28 cellular contexts compared by ENCODE assay signal in genomic region chr20:62852196-62852595, GRCh38.
"Had no signal": no experiment of that assay in that cellular context is flagged by ENCODE, and none has a peak within 500 bp of the region (broad histone marks: within the 10 kb centered on the region; RNA-seq: fewer than 3 reads in every experiment).

No MANE protein-coding gene starts in this region.

- H3K9me3 Mint-ChIP-seq: mesothelial cell of epicardium; naive B cell; nephron progenitor cell; stimulated activated effector memory CD8-positive, alpha-beta T cell treated with anti-CD3 and anti-CD28 coated beads, Interleukin-12 subunit alpha, Interleukin-12 subunit beta, amount 100 ng/mL, for 72 hours had no signal

- H3K4me1 Mint-ChIP-seq: stimulated activated effector memory CD8-positive, alpha-beta T cell treated with anti-CD3 and anti-CD28 coated beads, Interleukin-12 subunit alpha, Interleukin-12 subunit beta, amount 100 ng/mL, for 72 hours had no signal

- H3K27ac ChIP-seq: esophagus muscularis mucosa, foreskin keratinocyte, gastroesophageal sphincter, heart left ventricle, hepatocyte, left lung, prostate gland, sigmoid colon, thoracic aorta, tibial nerve, upper lobe of left lung, uterus had no signal

- H3K4me3 ChIP-seq: esophagus muscularis mucosa, gastroesophageal sphincter, heart left ventricle, hepatocyte, left lung, mucosa of descending colon, prostate gland, sigmoid colon, thoracic aorta, tibial nerve, upper lobe of left lung, uterus had no signal

- H3K9me3 ChIP-seq: esophagus muscularis mucosa, gastroesophageal sphincter, heart left ventricle, left lung, mucosa of descending colon, prostate gland, sigmoid colon, thoracic aorta, tibial nerve, upper lobe of left lung, uterus had no signal

- H3K4me1 ChIP-seq: esophagus muscularis mucosa, gastroesophageal sphincter, heart left ventricle, left lung, prostate gland, sigmoid colon, upper lobe of left lung, uterus had no signal

- H3K27me3 ChIP-seq: esophagus muscularis mucosa, foreskin keratinocyte, gastroesophageal sphincter, heart left ventricle, hepatocyte, left lung, sigmoid colon, tibial nerve, upper lobe of left lung, uterus had no signal

- H3K4me3 Mint-ChIP-seq: mesothelial cell of epicardium; nephron progenitor cell; stimulated activated effector memory CD8-positive, alpha-beta T cell treated with anti-CD3 and anti-CD28 coated beads, Interleukin-12 subunit alpha, Interleukin-12 subunit beta, amount 100 ng/mL, for 72 hours had no signal

- H3K27ac Mint-ChIP-seq: mesothelial cell of epicardium; naive B cell; stimulated activated effector memory CD8-positive, alpha-beta T cell treated with anti-CD3 and anti-CD28 coated beads, Interleukin-12 subunit alpha, Interleukin-12 subunit beta, amount 100 ng/mL, for 72 hours had no signal

- H2AFZ ChIP-seq: hepatocyte had no signal

- H3K27me3 Mint-ChIP-seq: naive B cell had no signal

- H3K4me2 ChIP-seq: hepatocyte had no signal

- ATAC-seq: foreskin keratinocyte; gastroesophageal sphincter; heart left ventricle; left cardiac atrium; left lung; mucosa of descending colon; right cardiac atrium; stimulated activated effector memory CD8-positive, alpha-beta T cell treated with anti-CD3 and anti-CD28 coated beads, Interleukin-12 subunit alpha, Interleukin-12 subunit beta, amount 100 ng/mL, for 72 hours had no signal

- DNase-seq: effector CD8-positive, alpha-beta T cell; foreskin keratinocyte; heart left ventricle; kidney; left cardiac atrium; left lung; mesenchymal stem cell; mucosa of descending colon; naive B cell; nephron progenitor cell; nucleus accumbens; right cardiac atrium; sigmoid colon; stimulated activated CD4-positive, alpha-beta T cell treated with anti-CD3 and anti-CD28 coated beads, Interleukin-2, amount 100 ng/mL, for 24 hours; stimulated activated CD4-positive, alpha-beta T cell treated with anti-CD3 and anti-CD28 coated beads, Interleukin-4, amount 100 ng/mL, for 24 hours; stimulated activated naive CD4-positive, alpha-beta T cell treated with Interleukin-2 at 50 U/mL for 16 hours; upper lobe of left lung; uterus had no signal

- FAIRE-seq: colon, endothelial cell of umbilical vein, kidney had no signal

- H3K36me3 ChIP-seq: prostate gland, thoracic aorta, uterus had no signal
